Comparison of ENCODE assay signal across 12 cellular contexts in the genomic region with DNA sequence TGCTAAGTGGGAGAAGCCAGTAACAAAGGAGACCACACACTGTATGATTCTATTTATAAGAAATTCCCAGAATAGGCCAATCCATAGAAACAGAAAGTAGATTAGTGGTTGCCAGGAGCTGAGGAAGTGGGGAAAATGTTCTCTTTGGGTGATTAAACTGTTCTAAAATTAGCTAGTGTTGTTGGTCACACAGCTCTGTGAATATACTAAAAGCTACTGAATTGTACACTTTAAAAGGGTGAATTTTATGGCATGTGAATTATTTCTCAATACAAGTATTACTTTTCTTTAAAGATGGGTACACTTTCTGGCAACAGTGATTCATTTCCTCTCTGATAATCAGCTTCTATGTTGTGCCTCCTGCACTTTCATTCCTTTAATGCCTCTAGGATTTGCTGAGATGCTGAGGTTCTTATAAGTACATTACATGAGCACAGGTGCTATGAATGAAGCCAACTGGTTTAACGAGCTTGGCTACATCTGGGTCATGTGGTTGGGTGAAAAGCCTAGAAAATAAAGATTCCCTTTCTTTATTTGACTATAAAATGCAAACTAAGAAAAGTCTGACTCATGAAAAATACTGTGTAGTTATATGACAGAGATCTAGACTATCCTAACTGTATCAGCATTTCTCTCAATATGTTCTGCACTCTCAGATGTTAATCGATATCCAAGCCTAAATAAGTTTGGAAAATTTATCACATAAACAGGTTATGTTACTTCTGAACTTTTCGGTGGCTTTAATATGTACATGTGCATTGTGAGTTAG.
DNase-seq lines count a peak whose midpoint lies in the region; ATAC-seq and TF ChIP-seq lines count a peak whose summit lies in the region.
"Had no signal": no experiment of that assay in that cellular context is flagged by ENCODE, and none has a peak within 500 bp of the region (broad histone marks: within the 10 kb centered on the region; RNA-seq: fewer than 3 reads in every experiment).

No MANE protein-coding gene starts in this region.

- intact Hi-C loops in dorsolateral prefrontal cortex (cut with DNase I) (no loop called here), vagina (cut with DNase I) (no loop called here)

- H3K4me3 ChIP-seq in dorsolateral prefrontal cortex (peak overlapping the region in 7 of 59 donors; percentile 1 to 34 (median 17)), vagina (no peak overlapping the region)
- H3K4me3 ChIP-seq: SK-N-MC had no signal

- H3K36me3 Mint-ChIP-seq in activated T-cell treated with anti-CD3 and anti-CD28 coated beads, Interleukin-2, amount 50 U/mL, for 24 hours (ENCODE audit: low read depth) = peaks cover 16% of the 10 kb centered on the region
- H3K36me3 Mint-ChIP-seq in activated T-cell treated with anti-CD3 and anti-CD28 coated beads, Interleukin-2, amount 50 U/mL, for 72 hours (ENCODE audit: insufficient read depth in 2 of 2) = no peaks in the 10 kb centered on the region
- H3K36me3 Mint-ChIP-seq in memory B cell = peaks cover 24% of the 10 kb centered on the region

- ATAC-seq in activated T-cell treated with anti-CD3 and anti-CD28 coated beads, Interleukin-2, amount 50 U/mL, for 72 hours (replicated peaks in 1 of 2) = no peak
- ATAC-seq in memory B cell (ENCODE audit: low read depth) (no peak), HG03159 (IDR thresholded peaks at IDR 0.05; ENCODE audit: unreplicated experiment) (no peak), HG02938 (IDR thresholded peaks at IDR 0.05; ENCODE audit: unreplicated experiment) (no peak), GM18498 (IDR thresholded peaks at IDR 0.05; ENCODE audit: unreplicated experiment) (no peak)

- no peak overlapping the region for H3K4me3 Mint-ChIP-seq in activated T-cell treated with anti-CD3 and anti-CD28 coated beads, Interleukin-2, amount 50 U/mL, for 24 hours
- no peak overlapping the region for H3K4me3 Mint-ChIP-seq in activated T-cell treated with anti-CD3 and anti-CD28 coated beads, Interleukin-2, amount 50 U/mL, for 72 hours
- peak overlapping the region; percentile 12 for H3K4me3 Mint-ChIP-seq in memory B cell
- H3K4me3 Mint-ChIP-seq: nephron progenitor cell; stimulated activated naive CD8-positive, alpha-beta T cell treated with anti-CD3 and anti-CD28 coated beads, Interleukin-15, Interleukin-2, amounts not matched to agents 100 ng/mL and 50 ng/mL, for 24 hours had no signal

- H3K27me3 ChIP-seq in dorsolateral prefrontal cortex = no peaks in the 10 kb centered on the region
- no peaks in the 10 kb centered on the region for H3K27me3 ChIP-seq in vagina

- TF ChIP-seq CTCF in dorsolateral prefrontal cortex (IDR thresholded peaks at IDR 0.05 in 54 of 56, conservative IDR thresholded peaks at IDR 0.05 in 2 of 56; ENCODE audit: low read depth in 1 of 56, partially characterized antibody in 56 of 56) (no peak), vagina (IDR thresholded peaks at IDR 0.05) (no peak)

- TF ChIP-seq POLR2A in vagina (IDR thresholded peaks at IDR 0.05) = no peak

- H3K9me3 Mint-ChIP-seq in activated T-cell treated with anti-CD3 and anti-CD28 coated beads, Interleukin-2, amount 50 U/mL, for 24 hours = no peaks in the 10 kb centered on the region
- no peaks in the 10 kb centered on the region for H3K9me3 Mint-ChIP-seq in activated T-cell treated with anti-CD3 and anti-CD28 coated beads, Interleukin-2, amount 50 U/mL, for 72 hours
- no peaks in the 10 kb centered on the region for H3K9me3 Mint-ChIP-seq in memory B cell
- H3K9me3 Mint-ChIP-seq: nephron progenitor cell; stimulated activated naive CD8-positive, alpha-beta T cell treated with anti-CD3 and anti-CD28 coated beads, Interleukin-15, Interleukin-2, amounts not matched to agents 100 ng/mL and 50 ng/mL, for 24 hours had no signal

- H3K9me3 ChIP-seq in vagina = no peaks in the 10 kb centered on the region

- peak overlapping the region; percentile 37 for H3K27ac Mint-ChIP-seq in activated T-cell treated with anti-CD3 and anti-CD28 coated beads, Interleukin-2, amount 50 U/mL, for 24 hours
- no peak overlapping the region for H3K27ac Mint-ChIP-seq in activated T-cell treated with anti-CD3 and anti-CD28 coated beads, Interleukin-2, amount 50 U/mL, for 72 hours
- peak overlapping the region; percentile 72 for H3K27ac Mint-ChIP-seq in memory B cell
- H3K27ac Mint-ChIP-seq: nephron progenitor cell; stimulated activated naive CD8-positive, alpha-beta T cell treated with anti-CD3 and anti-CD28 coated beads, Interleukin-15, Interleukin-2, amounts not matched to agents 100 ng/mL and 50 ng/mL, for 24 hours had no signal

- no peak for DNase-seq in activated T-cell treated with anti-CD3 and anti-CD28 coated beads, Interleukin-2, amount 50 U/mL, for 24 hours
- no peak for DNase-seq in activated T-cell treated with anti-CD3 and anti-CD28 coated beads, Interleukin-2, amount 50 U/mL, for 72 hours
- no peak for DNase-seq in dorsolateral prefrontal cortex
- DNase-seq in memory B cell (ENCODE audit: low spot score in 2 of 2) = no peak
- no peak for DNase-seq in vagina (ENCODE audit: extremely low spot score in 2 of 2)
- DNase-seq: activated effector memory CD4-positive, alpha-beta T cell treated with Interleukin-2 at 50 U/mL for 16 hours; nephron progenitor cell had no signal

- H3K27me3 Mint-ChIP-seq in activated T-cell treated with anti-CD3 and anti-CD28 coated beads, Interleukin-2, amount 50 U/mL, for 24 hours = no peaks in the 10 kb centered on the region
- H3K27me3 Mint-ChIP-seq in activated T-cell treated with anti-CD3 and anti-CD28 coated beads, Interleukin-2, amount 50 U/mL, for 72 hours (ENCODE audit: low read depth) = no peaks in the 10 kb centered on the region
- H3K27me3 Mint-ChIP-seq in memory B cell = no peaks in the 10 kb centered on the region
- H3K27me3 Mint-ChIP-seq: stimulated activated naive CD8-positive, alpha-beta T cell treated with anti-CD3 and anti-CD28 coated beads, Interleukin-15, Interleukin-2, amounts not matched to agents 100 ng/mL and 50 ng/mL, for 24 hours had no signal

- H3K4me1 Mint-ChIP-seq in activated T-cell treated with anti-CD3 and anti-CD28 coated beads, Interleukin-2, amount 50 U/mL, for 24 hours (ENCODE audit: low read depth) = peaks cover 8% of the 10 kb centered on the region
- H3K4me1 Mint-ChIP-seq in activated T-cell treated with anti-CD3 and anti-CD28 coated beads, Interleukin-2, amount 50 U/mL, for 72 hours (ENCODE audit: low read depth) = no peaks in the 10 kb centered on the region
- H3K4me1 Mint-ChIP-seq in memory B cell = peaks cover 23% of the 10 kb centered on the region

- H3K27ac ChIP-seq in dorsolateral prefrontal cortex = peak overlapping the region in 56 of 59 donors; percentile 6 to 89 (median 72)
- peak overlapping the region; percentile 61 for H3K27ac ChIP-seq in vagina
- H3K27ac ChIP-seq: SK-N-MC had no signal

- H3K4me1 ChIP-seq in vagina = peaks cover 68% of the 10 kb centered on the region

- H3K36me3 ChIP-seq in vagina = peaks cover 0 to 16% of the 10 kb centered on the region in 2 donors
